In the genomic region with DNA sequence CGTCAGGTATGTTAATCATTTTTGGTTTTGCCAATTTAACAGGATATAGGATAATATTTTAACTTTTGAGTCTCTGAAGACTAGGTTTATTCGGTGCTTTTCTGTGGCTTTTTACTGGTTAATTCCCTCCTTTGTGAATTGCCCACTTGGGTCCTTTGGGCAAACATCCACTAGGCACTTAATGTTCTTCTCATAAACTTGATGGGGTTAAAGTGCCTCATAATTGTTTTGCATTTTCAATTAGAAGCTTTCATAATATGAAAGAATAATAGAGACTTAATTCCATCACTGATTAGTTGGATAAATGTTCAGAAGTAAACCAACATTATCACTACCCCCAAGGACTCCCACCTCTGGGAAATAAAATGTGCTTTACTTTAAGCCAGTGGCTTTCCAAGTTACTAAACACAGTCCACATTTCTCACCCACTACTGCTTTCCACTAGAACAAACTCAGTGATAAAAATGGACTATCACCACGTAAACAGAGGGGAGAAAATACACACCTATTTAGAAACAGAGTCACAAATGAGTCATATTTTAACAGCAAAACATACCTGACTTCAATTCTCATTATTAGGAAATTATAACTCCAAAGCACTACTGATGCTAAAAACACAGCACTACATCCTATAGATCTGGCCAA, we compare ENCODE assay signal across 24 cellular contexts. TPM values are rescaled to one million over a fixed set of nuclear protein-coding genes. Genes with fewer than 3 reads are reported as not detected.
A peak's percentile ranks its signal among the peaks of the same experiment; 100 is the strongest.
DNase-seq lines count a peak whose midpoint lies in the region; ATAC-seq, FAIRE-seq and TF ChIP-seq lines count a peak whose summit lies in the region.
"Had no signal": no experiment of that assay in that cellular context is flagged by ENCODE, and none has a peak within 500 bp of the region (broad histone marks: within the 10 kb centered on the region; RNA-seq: fewer than 3 reads in every experiment).

No MANE protein-coding gene starts in this region.

- CTCF ChIA-PET in mammary epithelial cell (lab: Charles Lee; ENCODE audit: low non-redundant PET) = no interaction called here

- no peak for TF ChIP-seq CTCF in mammary epithelial cell (conservative IDR thresholded peaks at IDR 0.05 in 1 of 2, IDR thresholded peaks at IDR 0.05 in 1 of 2; ENCODE audit: extremely low read depth in 1 of 2, insufficient read depth in 1 of 2, low read depth in 1 of 2, low read length in 2 of 2)

- H3K27me3 ChIP-seq in mammary epithelial cell (ENCODE audit: insufficient read depth, low read length) = no peaks in the 10 kb centered on the region
- no peaks in the 10 kb centered on the region for H3K27me3 ChIP-seq in muscle layer of colon (ENCODE audit: control insufficient read depth in 1 of 2, insufficient read depth in 2 of 2, low read length in 2 of 2)
- H3K27me3 ChIP-seq: Peyer's patch had no signal

- dilution Hi-C loops in mammary epithelial cell (cut with HindIII; ENCODE audit: low sequenced_read_pairs) = no loop called here

- BruUV-seq in mammary epithelial cell (replicated peaks; lab: Mats Ljungman, UMichigan) = no TSS peak

- H3K4me1 ChIP-seq in mammary epithelial cell (ENCODE audit: insufficient read depth, low read length) (peaks cover 53% of the 10 kb centered on the region), muscle layer of colon (ENCODE audit: insufficient read depth, low read length) (peaks cover 58% of the 10 kb centered on the region)
- H3K4me1 ChIP-seq: Peyer's patch had no signal

- peak; percentile 59 for DNase-seq in NCI-H1105 treated with DMSO at 0.1 percent for 48 hours (lab: John Stamatoyannopoulos, UW)
- DNase-seq in NCI-H1105 (lab: John Stamatoyannopoulos, UW) = no peak
- no peak for DNase-seq in HTR-8/SVneo (ENCODE audit: insufficient read length, low spot score)
- DNase-seq in mammary epithelial cell = no peak
- no peak for DNase-seq in caudate nucleus (lab: John Stamatoyannopoulos, UW)
- DNase-seq: AML-193; CD4-positive, CD25-positive, alpha-beta regulatory T cell; COR-L47; GF-D8; Kasumi-1; MM.1S; NCI-H1092; NCI-H1694 treated with DMSO at 0.1 percent for 48 hours; NCI-H510A treated with DMSO at 0.1 percent for 48 hours; Peyer's patch; SW 1271 had no signal

- H4K20me1 ChIP-seq in mammary epithelial cell (ENCODE audit: insufficient read depth, low read length) = no peaks in the 10 kb centered on the region

- H3K9ac ChIP-seq in mammary epithelial cell (ENCODE audit: insufficient read depth, low read length) (no peak overlapping the region), muscle layer of colon (ENCODE audit: low read length) (no peak overlapping the region)

- peak overlapping the region; percentile 20 for H3K4me2 ChIP-seq in mammary epithelial cell (ENCODE audit: insufficient read depth, low read depth, low read length)

- ATAC-seq in HG03196 (IDR thresholded peaks at IDR 0.05; ENCODE audit: unreplicated experiment) (no peak), GM19463 (IDR thresholded peaks at IDR 0.05; ENCODE audit: unreplicated experiment) (no peak)
- ATAC-seq: Right ventricle myocardium inferior had no signal

- in situ Hi-C loops in mammary epithelial cell (cut with MboI; ENCODE audit: low sequenced_read_pairs in 2 of 2) = no loop called here

- H3K27ac ChIP-seq in mammary epithelial cell (ENCODE audit: insufficient read depth, low read depth, low read length) (no peak overlapping the region), muscle layer of colon (ENCODE audit: low read depth, low read length) (peak overlapping the region; percentile 14), caudate nucleus (ENCODE audit: low read depth, low read length) (no peak overlapping the region)
- H3K27ac ChIP-seq: 22Rv1, HL-60, Peyer's patch had no signal

- intact Hi-C loops in mammary epithelial cell (cut with micrococcal nuclease) = loop anchor here (5.0 kb wide), 1 partner anchor 39 kb away; no protein-coding TSS in a partner anchor

- 69% methylated on average over 3 of the region's 3 CpGs for WGBS in mammary epithelial cell (ENCODE audit: low coverage, missing lambda C conversion rate)

- no peaks in the 10 kb centered on the region for H3K9me3 ChIP-seq in mammary epithelial cell (replicated peaks; ENCODE audit: insufficient read depth, low read length)
- H3K9me3 ChIP-seq in muscle layer of colon (ENCODE audit: low read length) = no peaks in the 10 kb centered on the region
- H3K9me3 ChIP-seq: Peyer's patch had no signal

- no peaks in the 10 kb centered on the region for H3K36me3 ChIP-seq in mammary epithelial cell (ENCODE audit: insufficient read depth, low read length)
- no peaks in the 10 kb centered on the region for H3K36me3 ChIP-seq in muscle layer of colon (ENCODE audit: insufficient read depth, low read length)
- H3K36me3 ChIP-seq: Peyer's patch had no signal

- H3K79me2 ChIP-seq in mammary epithelial cell (ENCODE audit: insufficient read depth, low read length) = peaks cover 93% of the 10 kb centered on the region

- H2AFZ ChIP-seq in mammary epithelial cell (ENCODE audit: low read depth, low read length) = no peak overlapping the region

- peak; percentile 13 for FAIRE-seq in HTR-8/SVneo (lab: Jason Lieb, UNC)
- FAIRE-seq: H54 had no signal

- H3K4me3 ChIP-seq in mammary epithelial cell (replicated peaks in 1 of 3; ENCODE audit: insufficient read depth in 1 of 3, low read depth in 2 of 3, low read length in 3 of 3) (no peak overlapping the region), muscle layer of colon (ENCODE audit: low read depth in 1 of 2, low read length in 2 of 2) (no peak overlapping the region)
- H3K4me3 ChIP-seq: Peyer's patch had no signal

RNA-seq across cellular contexts. Expression of a gene that starts 41.4 kb away (rescaled TPM):
- 10 to 100 TPM; 47.1 to 58.7 TPM for total RNA-seq in mammary epithelial cell
- polyA plus RNA-seq in mammary epithelial cell = 32.1 TPM
- polyA minus RNA-seq in mammary epithelial cell = 48.8 TPM
- polyA plus RNA-seq: IgD-negative memory B cell had no signal
